19 cellular contexts compared by ENCODE assay signal in genomic region chr15:64949383-64950141, GRCh38. TPM values are rescaled to one million over a fixed set of nuclear protein-coding genes. Genes with fewer than 3 reads are reported as not detected.
A peak's percentile ranks its signal among the peaks of the same experiment; 100 is the strongest.
DNase-seq lines count a peak whose midpoint lies in the region; ATAC-seq, FAIRE-seq and TF ChIP-seq lines count a peak whose summit lies in the region.
"Had no signal": no experiment of that assay in that cellular context is flagged by ENCODE, and none has a peak within 500 bp of the region (broad histone marks: within the 10 kb centered on the region; RNA-seq: fewer than 3 reads in every experiment).

No MANE protein-coding gene starts in this region.

- no peak for TF ChIP-seq POLR2A in K562 (conservative IDR thresholded peaks at IDR 0.05)

- H3K27me3 Mint-ChIP-seq in natural killer cell treated with Interleukin-12 subunit alpha and Interleukin-12 subunit beta and Interleukin-15 and Interleukin-18, amount 100 ng/mL, for 72 hours = no peaks in the 10 kb centered on the region
- H3K27me3 Mint-ChIP-seq in natural killer cell (ENCODE audit: low read depth in 2 of 2) (no peaks in the 10 kb centered on the region), nephron (ENCODE audit: low read depth) (no peaks in the 10 kb centered on the region)
- H3K27me3 Mint-ChIP-seq: progenitor cell of endocrine pancreas had no signal

- POLR2A ChIA-PET in K562 (lab: Yijun Ruan, JAX) (interaction anchor here (0.6 to 1.4 kb wide), 3 partner anchors 10 to 1100 kb away, joined by 3 to 5 read pairs (median 3); no protein-coding TSS in a partner anchor), OCI-LY7 (lab: Charles Lee) (interaction anchor here (0.6 kb wide), 2 partner anchors 17 to 21 kb away, joined by 3 read pairs; no protein-coding TSS in a partner anchor)

- TF ChIP-seq RAD21 in K562 (CRISPR knock-in tag; conservative IDR thresholded peaks at IDR 0.05 in 1 of 2, IDR thresholded peaks at IDR 0.05 in 1 of 2) = no peak

- H3K27ac Mint-ChIP-seq in natural killer cell treated with Interleukin-12 subunit alpha and Interleukin-12 subunit beta and Interleukin-15 and Interleukin-18, amount 100 ng/mL, for 72 hours = no peak overlapping the region
- peak overlapping the region in 1 of 2 donors; percentile 13 for H3K27ac Mint-ChIP-seq in natural killer cell
- peak overlapping the region in 2 of 3 experiments; percentile 3 to 7 for H3K27ac Mint-ChIP-seq in nephron
- H3K27ac Mint-ChIP-seq: activated T-helper 1 cell treated with anti-CD3 and anti-CD28 coated beads, Interleukin-12 subunit alpha, Interleukin-12 subunit beta, Interleukin-2, Interleukin-4 antibody, amounts not matched to agents 30 ng/mL and 10 ng/mL and 1 ng/mL, durations not matched to agents 14 hours and 24 hours and 36 hours; HFFc6; progenitor cell of endocrine pancreas had no signal

- no peaks in the 10 kb centered on the region for H3K9me1 ChIP-seq in K562 (ENCODE audit: control insufficient read depth, insufficient read depth, low read length)

- in situ Hi-C loops in K562 (cut with MboI) = no loop called here

- no peaks in the 10 kb centered on the region for H3K4me1 ChIP-seq in K562 (replicated peaks in 1 of 2; ENCODE audit: control insufficient read depth in 2 of 2, insufficient read depth in 2 of 2, low read length in 2 of 2)
- no peaks in the 10 kb centered on the region for H3K4me1 ChIP-seq in OCI-LY7 (ENCODE audit: insufficient read depth, low read length, poor library complexity, severe bottlenecking)

- peak; percentile 27 to 61 for ATAC-seq in natural killer cell treated with Interleukin-12 subunit alpha and Interleukin-12 subunit beta and Interleukin-15 and Interleukin-18, amount 100 ng/mL, for 72 hours
- no peak for ATAC-seq in natural killer cell
- peak; percentile 61 for ATAC-seq in K562

- no peaks in the 10 kb centered on the region for H3K36me3 ChIP-seq in K562 (ENCODE audit: control insufficient read depth, insufficient read depth, low read length)
- H3K36me3 ChIP-seq in OCI-LY7 (ENCODE audit: insufficient read depth, low read length) = no peaks in the 10 kb centered on the region

- H4K20me1 ChIP-seq in K562 (replicated peaks; ENCODE audit: control insufficient read depth, insufficient read depth, low read length) (no peaks in the 10 kb centered on the region), OCI-LY7 (ENCODE audit: insufficient read depth, low read length) (no peaks in the 10 kb centered on the region)

- no peaks in the 10 kb centered on the region for H3K9me3 Mint-ChIP-seq in natural killer cell treated with Interleukin-12 subunit alpha and Interleukin-12 subunit beta and Interleukin-15 and Interleukin-18, amount 100 ng/mL, for 72 hours
- H3K9me3 Mint-ChIP-seq in natural killer cell (no peaks in the 10 kb centered on the region), nephron (peaks cover 17% of the 10 kb centered on the region)
- H3K9me3 Mint-ChIP-seq: activated T-helper 1 cell treated with anti-CD3 and anti-CD28 coated beads, Interleukin-12 subunit alpha, Interleukin-12 subunit beta, Interleukin-2, Interleukin-4 antibody, amounts not matched to agents 30 ng/mL and 10 ng/mL and 1 ng/mL, durations not matched to agents 14 hours and 24 hours and 36 hours; HFFc6 had no signal

- TF ChIP-seq CTCF in natural killer cell (IDR thresholded peaks at IDR 0.05) (no peak), K562 (IDR thresholded peaks at IDR 0.05 in 2 of 3, conservative IDR thresholded peaks at IDR 0.05 in 1 of 3; ENCODE audit: insufficient read depth in 2 of 3, low read depth in 1 of 3, low read length in 3 of 3) (no peak), nephron (IDR thresholded peaks at IDR 0.05; ENCODE audit: unreplicated experiment in 3 of 3) (no peak), OCI-LY7 (conservative IDR thresholded peaks at IDR 0.05; ENCODE audit: low read length) (no peak)

- no peaks in the 10 kb centered on the region for H3K9me3 ChIP-seq in K562 (replicated peaks; ENCODE audit: control insufficient read depth, insufficient read depth, low read depth, low read length)
- H3K9me3 ChIP-seq in OCI-LY7 (ENCODE audit: low read length) = no peaks in the 10 kb centered on the region

- H3K4me2 ChIP-seq in K562 (ENCODE audit: insufficient read depth, low read length) (no peak overlapping the region), OCI-LY7 (ENCODE audit: low read length) (no peak overlapping the region)
- H3K4me2 ChIP-seq: PC-9 had no signal

- no TSS peak for BruUV-seq in K562 (replicated peaks; lab: Mats Ljungman, UMichigan)
- BruUV-seq in OCI-LY7 (replicated peaks; lab: Mats Ljungman, UMichigan) = no TSS peak

- no peak overlapping the region for H3K4me3 Mint-ChIP-seq in natural killer cell treated with Interleukin-12 subunit alpha and Interleukin-12 subunit beta and Interleukin-15 and Interleukin-18, amount 100 ng/mL, for 72 hours
- H3K4me3 Mint-ChIP-seq in natural killer cell (no peak overlapping the region), nephron (no peak overlapping the region)
- H3K4me3 Mint-ChIP-seq: activated T-helper 1 cell treated with anti-CD3 and anti-CD28 coated beads, Interleukin-12 subunit alpha, Interleukin-12 subunit beta, Interleukin-2, Interleukin-4 antibody, amounts not matched to agents 30 ng/mL and 10 ng/mL and 1 ng/mL, durations not matched to agents 14 hours and 24 hours and 36 hours; HFFc6 had no signal

- H3K4me1 Mint-ChIP-seq in natural killer cell treated with Interleukin-12 subunit alpha and Interleukin-12 subunit beta and Interleukin-15 and Interleukin-18, amount 100 ng/mL, for 72 hours (ENCODE audit: low read depth in 2 of 2) = peaks cover 9 to 28% of the 10 kb centered on the region in 2 donors
- H3K4me1 Mint-ChIP-seq in natural killer cell (peaks cover 5 to 7% of the 10 kb centered on the region in 2 donors), nephron (no peaks in the 10 kb centered on the region)

- H3K27ac ChIP-seq in K562 (ENCODE audit: extremely low read depth, low read depth, low read length) = no peak overlapping the region
- no peak overlapping the region for H3K27ac ChIP-seq in OCI-LY7 (ENCODE audit: low read depth, low read length, poor library complexity, severe bottlenecking)
- H3K27ac ChIP-seq: skin epidermis had no signal

- CTCF ChIA-PET in K562 (lab: Yijun Ruan, JAX; ENCODE audit: low intra/inter-chr PET ratio) = no interaction called here
- CTCF ChIA-PET in OCI-LY7 (lab: Charles Lee; ENCODE audit: unreplicated experiment) = no interaction called here

- FAIRE-seq in K562 (lab: Jason Lieb, UNC) = no peak
- peak; percentile 42 for FAIRE-seq in urothelium cell line (lab: Jason Lieb, UNC)
- FAIRE-seq: endothelial cell of umbilical vein had no signal

- H2AFZ ChIP-seq in K562 (ENCODE audit: low read depth, low read length) = no peak overlapping the region
- H2AFZ ChIP-seq in OCI-LY7 (ENCODE audit: low read length) = no peak overlapping the region
- H2AFZ ChIP-seq: PC-9 had no signal

- no peaks in the 10 kb centered on the region for H3K79me2 ChIP-seq in K562 (ENCODE audit: control insufficient read depth, insufficient read depth, low read length)
- H3K79me2 ChIP-seq in OCI-LY7 (ENCODE audit: insufficient read depth, low read depth, low read length) = no peaks in the 10 kb centered on the region

- no peak for DNase-seq in natural killer cell treated with Interleukin-12 subunit alpha and Interleukin-12 subunit beta and Interleukin-15 and Interleukin-18, amount 100 ng/mL, for 72 hours (ENCODE audit: low spot score)
- DNase-seq in natural killer cell (no peak), K562 (ENCODE audit: extremely low read depth in 1 of 4, low spot score in 3 of 4) (no peak), urothelium cell line (ENCODE audit: low spot score) (no peak), SKM-1 treated with dmso at 0.1 percent for 144 hours (lab: John Stamatoyannopoulos, UW; ENCODE audit: unreplicated experiment) (no peak), OCI-LY7 (ENCODE audit: low spot score) (no peak), Kasumi-1 (lab: John Stamatoyannopoulos, UW) (no peak)
- DNase-seq: DMS79; HFFc6; NCI-H1105; NCI-H2171 treated with DMSO at 0.1 percent for 48 hours; PC-9; stimulated activated CD4-positive, alpha-beta T cell treated with anti-CD3 and anti-CD28 coated beads, Interleukin-4, amount 100 ng/mL, for 1 hour had no signal

- H3K27me3 ChIP-seq in K562 (ENCODE audit: control insufficient read depth in 2 of 2, insufficient read depth in 2 of 2, low read length in 2 of 2) = peaks cover 2 to 5% of the 10 kb centered on the region in 2 experiments; a peak in 2 of 5 replicates

- H3K9ac ChIP-seq in K562 (ENCODE audit: insufficient read depth in 1 of 2, low read depth in 2 of 2, low read length in 2 of 2) = no peak overlapping the region

- intact Hi-C loops in natural killer cell (cut with micrococcal nuclease) = no loop called here
- intact Hi-C loops in K562 (cut with micrococcal nuclease) = no loop called here
- intact Hi-C loops in OCI-LY7 (cut with micrococcal nuclease; ENCODE audit: unreplicated experiment) = no loop called here

- H3K9me2 ChIP-seq in OCI-LY7 (ENCODE audit: insufficient read depth, low read length) = no peaks in the 10 kb centered on the region

- no peak for TF ChIP-seq EP300 in K562 (IDR thresholded peaks at IDR 0.05; ENCODE audit: low read length)

- 75% methylated on average over 10 of the region's 11 CpGs for WGBS in K562 (ENCODE audit: insufficient coverage, low coverage, missing lambda C conversion rate)

- H3K4me3 ChIP-seq in K562 (no peak overlapping the region), OCI-LY7 (ENCODE audit: low read depth, low read length, poor library complexity, severe bottlenecking) (no peak overlapping the region)
- H3K4me3 ChIP-seq: lung, PC-9, skin epidermis had no signal

- H3K36me3 Mint-ChIP-seq in natural killer cell treated with Interleukin-12 subunit alpha and Interleukin-12 subunit beta and Interleukin-15 and Interleukin-18, amount 100 ng/mL, for 72 hours = no peaks in the 10 kb centered on the region
- H3K36me3 Mint-ChIP-seq in natural killer cell (no peaks in the 10 kb centered on the region), nephron (ENCODE audit: low read depth) (peaks cover 46% of the 10 kb centered on the region)

RNA-seq across cellular contexts. Expression of gene ANKDD1A, which starts 37.9 kb away (rescaled TPM):
- 1 to 10 TPM; 3.1 to 5.0 TPM for total RNA-seq in natural killer cell treated with Interleukin-12 subunit alpha and Interleukin-12 subunit beta and Interleukin-15 and Interleukin-18, amount 100 ng/mL, for 72 hours
- total RNA-seq in natural killer cell (10 to 100 TPM; 13.7 to 16.2 (median 13.9) TPM), K562 (2014; rRNA removed) (0.27 and 0.33 TPM in 2 replicates), K562 (2014; rRNA removed; fragmentation: Illumina TruSeq; extraction: Trizol) (0.44 and 0.48 TPM in 2 replicates), K562 (2015; rRNA removed; fragmentation: Illumina TruSeq; extraction: Trizol) (0.41 and 0.43 TPM in 2 replicates), K562 (2021) (0.49 and 0.80 TPM in 2 replicates), OCI-LY7 (2022) (3.1 and 5.1 TPM in 2 replicates)
- 1.1 and 2.9 TPM in 2 replicates for total RNA-seq in K562 (2011; cell fraction: chromatin; rRNA removed; ENCODE audit: low replicate concordance)
- total RNA-seq in K562 (2011; cell fraction: nucleolus; rRNA removed) = 1.3 TPM in 2 replicates
- total RNA-seq in K562 (2011; cell fraction: nucleoplasm; rRNA removed) = 1.6 and 2.0 TPM in 2 replicates
- polyA plus RNA-seq in K562 (2011; rRNA removed) (0.70 and 1.7 TPM in 2 replicates), K562 (2014; fragmentation: Illumina TruSeq; extraction: Trizol) (0.34 and 0.60 TPM in 2 replicates), K562 (2014; fragmentation: Nextera tagmentation; extraction: Ambion mirVana) (under 1 TPM; 0.08 to 0.32 TPM), K562 (2014; rRNA removed) (0.54 and 1.4 TPM in 2 replicates)
- 1.1 and 1.8 TPM in 2 replicates for polyA plus RNA-seq in K562 (2011; cell fraction: cytosol; rRNA removed)
- polyA plus RNA-seq in K562 (2011; cell fraction: nucleus; rRNA removed) = 1.4 and 2.1 TPM in 2 replicates
- 0.52 and 1.1 TPM in 2 replicates for polyA plus RNA-seq in K562 (2012)
- 0.21 and 0.93 TPM in 2 replicates for polyA minus RNA-seq in K562 (2011; rRNA and poly(A)+ RNA removed)
- polyA minus RNA-seq in K562 (2011; cell fraction: cytosol; rRNA and poly(A)+ RNA removed) = 0.86 TPM in 1 of 2 replicates, not detected in the other
- polyA minus RNA-seq in K562 (2011; cell fraction: nucleus; rRNA and poly(A)+ RNA removed) = 0.27 and 2.1 TPM in 2 replicates
- total RNA-seq in OCI-LY7 (2014; rRNA removed; shearing (Covaris generic)) = 0.88 and 2.1 TPM in 2 replicates

RNA-seq across cellular contexts. Expression of gene SPG21, which starts 40.2 kb away (rescaled TPM):
- total RNA-seq in natural killer cell treated with Interleukin-12 subunit alpha and Interleukin-12 subunit beta and Interleukin-15 and Interleukin-18, amount 100 ng/mL, for 72 hours = 10 to 100 TPM; 39.1 to 67.9 TPM
- 10 to 100 TPM; 39.6 to 52.3 (median 40.4) TPM for total RNA-seq in natural killer cell
- total RNA-seq in K562 (2011; cell fraction: chromatin; rRNA removed; ENCODE audit: low replicate concordance) = 42.0 and 42.1 TPM in 2 replicates
- 28.0 and 36.9 TPM in 2 replicates for total RNA-seq in K562 (2011; cell fraction: nucleolus; rRNA removed)
- total RNA-seq in K562 (2011; cell fraction: nucleoplasm; rRNA removed) = 55.7 and 78.3 TPM in 2 replicates
- 46.1 and 50.0 TPM in 2 replicates for total RNA-seq in K562 (2014; rRNA removed)
- 71.2 and 73.9 TPM in 2 replicates for total RNA-seq in K562 (2014; rRNA removed; fragmentation: Illumina TruSeq; extraction: Trizol)
- 56.8 and 59.8 TPM in 2 replicates for total RNA-seq in K562 (2015; rRNA removed; fragmentation: Illumina TruSeq; extraction: Trizol)
- 72.0 and 79.1 TPM in 2 replicates for total RNA-seq in K562 (2021)
- 49.2 and 65.1 TPM in 2 replicates for polyA plus RNA-seq in K562 (2011; rRNA removed)
- polyA plus RNA-seq in K562 (2011; cell fraction: cytosol; rRNA removed) = 52.2 and 59.7 TPM in 2 replicates
- 24.0 and 24.4 TPM in 2 replicates for polyA plus RNA-seq in K562 (2011; cell fraction: nucleus; rRNA removed)
- 54.8 and 61.6 TPM in 2 replicates for polyA plus RNA-seq in K562 (2012)
- polyA plus RNA-seq in K562 (2014; fragmentation: Illumina TruSeq; extraction: Trizol) = 78.7 and 98.8 TPM in 2 replicates
- polyA plus RNA-seq in K562 (2014; fragmentation: Nextera tagmentation; extraction: Ambion mirVana) = 10 to 100 TPM; 22.8 to 23.6 TPM
- polyA plus RNA-seq in K562 (2014; rRNA removed) = 65.7 and 69.0 TPM in 2 replicates
- 40.4 and 43.8 TPM in 2 replicates for polyA minus RNA-seq in K562 (2011; rRNA and poly(A)+ RNA removed)
- 23.4 and 27.0 TPM in 2 replicates for polyA minus RNA-seq in K562 (2011; cell fraction: cytosol; rRNA and poly(A)+ RNA removed)
- polyA minus RNA-seq in K562 (2011; cell fraction: nucleus; rRNA and poly(A)+ RNA removed) = 13.5 and 20.1 TPM in 2 replicates
- total RNA-seq in OCI-LY7 (2014; rRNA removed; shearing (Covaris generic)) = 49.6 and 56.4 TPM in 2 replicates
- total RNA-seq in OCI-LY7 (2022) = 83.9 and 95.4 TPM in 2 replicates

Comparison
In these comparisons a context has a peak if more than half of its experiments do, and no peak if none do; other contexts are left out.
1. ATAC-seq: peak in natural killer cell treated with Interleukin-12 subunit alpha and Interleukin-12 subunit beta and Interleukin-15 and Interleukin-18, amount 100 ng/mL, for 72 hours (2 of 2) and K562 (single experiment); none in natural killer cell (0 of 3).
2. H3K27ac Mint-ChIP-seq: peak in nephron (2 of 3); none in natural killer cell treated with Interleukin-12 subunit alpha and Interleukin-12 subunit beta and Interleukin-15 and Interleukin-18, amount 100 ng/mL, for 72 hours (0 of 2).